1 cellular context compared by ENCODE assay signal in genomic region chr3:126582286-126582685, GRCh38.
TF ChIP-seq lines count a peak whose summit lies in the region.

No MANE protein-coding gene starts in this region.

TF ChIP-seq in HepG2, 621 proteins besides CTCF, POLR2A, EP300 and RAD21:
- no peak for TF ChIP-seq SP2 (CRISPR knock-in tag; IDR thresholded peaks at IDR 0.05)
- no peak for TF ChIP-seq MTA3 (CRISPR knock-in tag; IDR thresholded peaks at IDR 0.05)
- TF ChIP-seq ZNF749 (CRISPR knock-in tag; IDR thresholded peaks at IDR 0.05; ENCODE audit: borderline replicate concordance): no peak
- no peak for TF ChIP-seq GZF1 (CRISPR knock-in tag; IDR thresholded peaks at IDR 0.05)
- no peak for TF ChIP-seq ZFP1 (CRISPR knock-in tag; IDR thresholded peaks at IDR 0.05)
- TF ChIP-seq CAMTA2 (CRISPR knock-in tag; IDR thresholded peaks at IDR 0.05; ENCODE audit: borderline replicate concordance): no peak
- no peak for TF ChIP-seq ZNF441 (CRISPR knock-in tag; IDR thresholded peaks at IDR 0.05; ENCODE audit: borderline replicate concordance)
- TF ChIP-seq STAT6 (CRISPR knock-in tag; IDR thresholded peaks at IDR 0.05; ENCODE audit: borderline replicate concordance): no peak
- no peak for TF ChIP-seq CENPT (CRISPR knock-in tag; IDR thresholded peaks at IDR 0.05; ENCODE audit: low read depth)
TF ChIP-seq in HepG2: peak in this region for 0.
